Comparison of ENCODE assay signal across 17 cellular contexts in genomic region chr6:35295521-35296315, GRCh38. TPM values are rescaled to one million over a fixed set of nuclear protein-coding genes. Genes with fewer than 3 reads are reported as not detected.
A peak's percentile ranks its signal among the peaks of the same experiment; 100 is the strongest.
DNase-seq lines count a peak whose midpoint lies in the region; ATAC-seq and TF ChIP-seq lines count a peak whose summit lies in the region.
"Had no signal": no experiment of that assay in that cellular context is flagged by ENCODE, and none has a peak within 500 bp of the region (broad histone marks: within the 10 kb centered on the region; RNA-seq: fewer than 3 reads in every experiment).

No MANE protein-coding gene starts in this region.

- peaks cover 44 to 48% (median 46%) of the 10 kb centered on the region in 3 donors for H3K36me3 ChIP-seq in skeletal muscle tissue (ENCODE audit: control insufficient read depth in 3 of 3, insufficient read depth in 3 of 3, low read length in 3 of 3)
- no peaks in the 10 kb centered on the region for H3K36me3 ChIP-seq in mucosa of descending colon (ENCODE audit: low read depth)
- H3K36me3 ChIP-seq in MG63 = peaks cover 5% of the 10 kb centered on the region

- ATAC-seq in activated naive CD8-positive, alpha-beta T cell treated with anti-CD3 and anti-CD28 coated beads, Interleukin-2, amount 10 ng/mL, durations not matched to agents 7 days and 5 days (ENCODE audit: low read depth) = no peak
- ATAC-seq in activated naive CD8-positive, alpha-beta T cell treated with anti-CD3 and anti-CD28 coated beads, Interleukin-2, amount 50 U/mL, for 24 hours = no peak
- ATAC-seq in mucosa of descending colon = no peak

- no peaks in the 10 kb centered on the region for H3K9me3 Mint-ChIP-seq in activated naive CD8-positive, alpha-beta T cell treated with anti-CD3 and anti-CD28 coated beads, Interleukin-2, amount 10 ng/mL, durations not matched to agents 7 days and 5 days
- H3K9me3 Mint-ChIP-seq in activated naive CD8-positive, alpha-beta T cell treated with anti-CD3 and anti-CD28 coated beads, Interleukin-2, amount 50 U/mL, for 24 hours = no peaks in the 10 kb centered on the region
- H3K9me3 Mint-ChIP-seq in HFFc6 = no peaks in the 10 kb centered on the region
- H3K9me3 Mint-ChIP-seq: CD4-positive, alpha-beta T cell had no signal

- TF ChIP-seq CTCF in NB4 (IDR thresholded peaks at IDR 0.05; ENCODE audit: low read depth, low read length) (no peak), HFFc6 (IDR thresholded peaks at IDR 0.05) (no peak), mucosa of descending colon (IDR thresholded peaks at IDR 0.05) (no peak)

- H3K27ac ChIP-seq in skeletal muscle tissue (ENCODE audit: low read depth, low read length) = no peak overlapping the region
- H3K27ac ChIP-seq: SK-N-MC had no signal

- no peaks in the 10 kb centered on the region for H3K27me3 Mint-ChIP-seq in activated naive CD8-positive, alpha-beta T cell treated with anti-CD3 and anti-CD28 coated beads, Interleukin-2, amount 10 ng/mL, durations not matched to agents 7 days and 5 days
- no peaks in the 10 kb centered on the region for H3K27me3 Mint-ChIP-seq in activated naive CD8-positive, alpha-beta T cell treated with anti-CD3 and anti-CD28 coated beads, Interleukin-2, amount 50 U/mL, for 24 hours
- H3K27me3 Mint-ChIP-seq in HFFc6 (ENCODE audit: insufficient read depth) = no peaks in the 10 kb centered on the region; the same call in 1 of the 2 replicates
- H3K27me3 Mint-ChIP-seq: CD4-positive, alpha-beta T cell had no signal

- POLR2A ChIA-PET in activated naive CD8-positive, alpha-beta T cell treated with anti-CD3 and anti-CD28 coated beads, Interleukin-2, amount 10 ng/mL, durations not matched to agents 7 days and 5 days (lab: Charles Lee) = interaction anchor here (0.6 to 8.9 kb wide), 8 partner anchors 15 to 702 kb away, joined by 3 to 86 read pairs (median 4); partner anchors contain the start of genes FANCE, PPARD, RPL10A and ZNF76

- intact Hi-C loops in mucosa of descending colon (cut with DNase I, micrococcal nuclease) = no loop called here

- H3K27me3 ChIP-seq in skeletal muscle tissue (ENCODE audit: control insufficient read depth in 3 of 3, insufficient read depth in 3 of 3, low read length in 3 of 3) = no peaks in the 10 kb centered on the region
- no peaks in the 10 kb centered on the region for H3K27me3 ChIP-seq in MG63

- H3K9me3 ChIP-seq in skeletal muscle tissue (ENCODE audit: control insufficient read depth in 3 of 3, low read length in 3 of 3) = no peaks in the 10 kb centered on the region
- no peaks in the 10 kb centered on the region for H3K9me3 ChIP-seq in mucosa of descending colon
- H3K9me3 ChIP-seq in MG63 = no peaks in the 10 kb centered on the region

- DNase-seq in activated naive CD8-positive, alpha-beta T cell treated with anti-CD3 and anti-CD28 coated beads, Interleukin-2, amount 10 ng/mL, durations not matched to agents 7 days and 5 days = no peak
- DNase-seq in activated naive CD8-positive, alpha-beta T cell treated with anti-CD3 and anti-CD28 coated beads, Interleukin-2, amount 50 U/mL, for 24 hours = no peak
- DNase-seq in NB4 (ENCODE audit: low read depth) (peak; percentile 51), cerebellum (ENCODE audit: low spot score) (peak; percentile 41), HFFc6 (no peak), mucosa of descending colon (no peak), MG63 (no peak)
- DNase-seq: AML-193; CD4-positive, alpha-beta T cell; KG1; MM.1S; NCI-H1930; NCI-H2227 treated with DMSO at 0.1 percent for 48 hours; NCI-H524 treated with DMSO at 0.1 percent for 48 hours; NK-92 treated with Interleukin-12 subunit alpha and Interleukin-12 subunit beta, amount 100 ng/mL, for 24 hours had no signal

- no peak for TF ChIP-seq POLR2A in NB4 (IDR thresholded peaks at IDR 0.05; ENCODE audit: extremely low read depth, insufficient read length)

- peak overlapping the region; percentile 94 for H3K27ac Mint-ChIP-seq in activated naive CD8-positive, alpha-beta T cell treated with anti-CD3 and anti-CD28 coated beads, Interleukin-2, amount 10 ng/mL, durations not matched to agents 7 days and 5 days
- no peak overlapping the region for H3K27ac Mint-ChIP-seq in activated naive CD8-positive, alpha-beta T cell treated with anti-CD3 and anti-CD28 coated beads, Interleukin-2, amount 50 U/mL, for 24 hours
- no peak overlapping the region for H3K27ac Mint-ChIP-seq in HFFc6
- H3K27ac Mint-ChIP-seq: CD4-positive, alpha-beta T cell had no signal

- H3K4me1 ChIP-seq in skeletal muscle tissue (ENCODE audit: control insufficient read depth in 3 of 3, insufficient read depth in 3 of 3, low read length in 3 of 3) (peaks cover 24 to 30% (median 24%) of the 10 kb centered on the region in 3 donors), mucosa of descending colon (ENCODE audit: low read depth) (peaks cover 13% of the 10 kb centered on the region)

- peaks cover 22% of the 10 kb centered on the region for H3K36me3 Mint-ChIP-seq in activated naive CD8-positive, alpha-beta T cell treated with anti-CD3 and anti-CD28 coated beads, Interleukin-2, amount 10 ng/mL, durations not matched to agents 7 days and 5 days
- peaks cover 16% of the 10 kb centered on the region for H3K36me3 Mint-ChIP-seq in activated naive CD8-positive, alpha-beta T cell treated with anti-CD3 and anti-CD28 coated beads, Interleukin-2, amount 50 U/mL, for 24 hours (ENCODE audit: low read depth)
- peaks cover 6% of the 10 kb centered on the region; the same call in 1 of the 2 replicates for H3K36me3 Mint-ChIP-seq in HFFc6 (ENCODE audit: low read depth)

- peaks cover 27% of the 10 kb centered on the region for H3K4me1 Mint-ChIP-seq in activated naive CD8-positive, alpha-beta T cell treated with anti-CD3 and anti-CD28 coated beads, Interleukin-2, amount 10 ng/mL, durations not matched to agents 7 days and 5 days
- H3K4me1 Mint-ChIP-seq in activated naive CD8-positive, alpha-beta T cell treated with anti-CD3 and anti-CD28 coated beads, Interleukin-2, amount 50 U/mL, for 24 hours = peaks cover 24% of the 10 kb centered on the region
- peaks cover 12% of the 10 kb centered on the region for H3K4me1 Mint-ChIP-seq in HFFc6 (ENCODE audit: low read depth)

- no peak overlapping the region for H3K4me3 Mint-ChIP-seq in activated naive CD8-positive, alpha-beta T cell treated with anti-CD3 and anti-CD28 coated beads, Interleukin-2, amount 10 ng/mL, durations not matched to agents 7 days and 5 days
- H3K4me3 Mint-ChIP-seq in activated naive CD8-positive, alpha-beta T cell treated with anti-CD3 and anti-CD28 coated beads, Interleukin-2, amount 50 U/mL, for 24 hours = no peak overlapping the region
- H3K4me3 Mint-ChIP-seq in HFFc6 = no peak overlapping the region

- H3K4me3 ChIP-seq in NB4 (ENCODE audit: low read depth, low read length) = no peak overlapping the region
- no peak overlapping the region for H3K4me3 ChIP-seq in skeletal muscle tissue (ENCODE audit: low read length in 3 of 3)
- no peak overlapping the region for H3K4me3 ChIP-seq in mucosa of descending colon
- H3K4me3 ChIP-seq in MG63 = no peak overlapping the region
- H3K4me3 ChIP-seq: SK-N-MC had no signal

- peak overlapping the region in 2 of 3 donors; percentile 5 to 40 for H3K9ac ChIP-seq in skeletal muscle tissue (ENCODE audit: low read depth in 1 of 3, low read length in 3 of 3)

RNA-seq across cellular contexts. Expression of gene DEF6, which starts 1.9 kb away (rescaled TPM):
- 100 to 1,000 TPM; 213 to 216 TPM for total RNA-seq in activated naive CD8-positive, alpha-beta T cell treated with anti-CD3 and anti-CD28 coated beads, Interleukin-2, amount 10 ng/mL, durations not matched to agents 7 days and 5 days
- total RNA-seq in cerebellum = 1.5 TPM
- 5.2 TPM for total RNA-seq in skeletal muscle tissue
- total RNA-seq in HFFc6 (2021; fragmentation: NEBNext Ultra II Directional; extraction: Animal tissue kit (Norgen Biotek cat#: 25700)) = 1 to 10 TPM; 2.8 to 4.8 (median 3.6) TPM
- 10 to 100 TPM in 2 of 3 donors, 1 to 10 TPM in 1; 7.4 to 15.1 (median 13.7) TPM for total RNA-seq in mucosa of descending colon
- total RNA-seq in MG63 (2014; rRNA removed; shearing (Covaris generic); ENCODE audit: low replicate concordance) = 0.33 TPM in 1 of 2 replicates, not detected in the other

RNA-seq across cellular contexts. Expression of gene ZNF76, which starts 36.2 kb away (rescaled TPM):
- 10 to 100 TPM; 63.0 to 66.0 TPM for total RNA-seq in activated naive CD8-positive, alpha-beta T cell treated with anti-CD3 and anti-CD28 coated beads, Interleukin-2, amount 10 ng/mL, durations not matched to agents 7 days and 5 days
- total RNA-seq in cerebellum = 21.1 TPM
- total RNA-seq in skeletal muscle tissue = 16.7 TPM
- 10 to 100 TPM; 12.7 to 17.1 (median 16.4) TPM for total RNA-seq in HFFc6 (2021; fragmentation: NEBNext Ultra II Directional; extraction: Animal tissue kit (Norgen Biotek cat#: 25700))
- 10 to 100 TPM; 33.2 to 42.6 (median 36.2) TPM for total RNA-seq in mucosa of descending colon
- 14.2 and 14.9 TPM in 2 replicates for total RNA-seq in MG63 (2014; rRNA removed; shearing (Covaris generic); ENCODE audit: low replicate concordance)

RNA-seq across cellular contexts. Expression of gene PPARD, which starts 46.6 kb away (rescaled TPM):
- total RNA-seq in activated naive CD8-positive, alpha-beta T cell treated with anti-CD3 and anti-CD28 coated beads, Interleukin-2, amount 10 ng/mL, durations not matched to agents 7 days and 5 days = 10 to 100 TPM; 43.0 to 45.9 TPM
- total RNA-seq in cerebellum (5.5 TPM), skeletal muscle tissue (2.6 TPM), mucosa of descending colon (10 to 100 TPM; 44.4 to 66.7 (median 65.6) TPM)
- total RNA-seq in HFFc6 (2021; fragmentation: NEBNext Ultra II Directional; extraction: Animal tissue kit (Norgen Biotek cat#: 25700)) = 10 to 100 TPM; 39.0 to 46.4 (median 41.2) TPM
- total RNA-seq in MG63 (2014; rRNA removed; shearing (Covaris generic); ENCODE audit: low replicate concordance) = 5.9 and 15.7 TPM in 2 replicates

Comparison
In these comparisons a context has a peak if more than half of its experiments do, and no peak if none do; other contexts are left out.
1. DNase-seq: peak in NB4 (single experiment) and cerebellum (single experiment); none in activated naive CD8-positive, alpha-beta T cell treated with anti-CD3 and anti-CD28 coated beads, Interleukin-2, amount 10 ng/mL, durations not matched to agents 7 days and 5 days (single experiment), activated naive CD8-positive, alpha-beta T cell treated with anti-CD3 and anti-CD28 coated beads, Interleukin-2, amount 50 U/mL, for 24 hours (single experiment), HFFc6 (single experiment), mucosa of descending colon (0 of 3) and MG63 (single experiment).
2. RNA of gene DEF6, which starts 1.9 kb away (total RNA-seq): 213 to 216 TPM in activated naive CD8-positive, alpha-beta T cell treated with anti-CD3 and anti-CD28 coated beads, Interleukin-2, amount 10 ng/mL, durations not matched to agents 7 days and 5 days; 7.4 to 15.1 TPM in mucosa of descending colon, 5.2 TPM in skeletal muscle tissue (single experiment), 2.8 to 4.8 TPM in HFFc6, 1.5 TPM in cerebellum (single experiment) and 0.33 TPM in MG63; every median in the first group is over 10 times any median in the second.